Comparison of ENCODE assay signal across 11 cellular contexts in the genomic region with DNA sequence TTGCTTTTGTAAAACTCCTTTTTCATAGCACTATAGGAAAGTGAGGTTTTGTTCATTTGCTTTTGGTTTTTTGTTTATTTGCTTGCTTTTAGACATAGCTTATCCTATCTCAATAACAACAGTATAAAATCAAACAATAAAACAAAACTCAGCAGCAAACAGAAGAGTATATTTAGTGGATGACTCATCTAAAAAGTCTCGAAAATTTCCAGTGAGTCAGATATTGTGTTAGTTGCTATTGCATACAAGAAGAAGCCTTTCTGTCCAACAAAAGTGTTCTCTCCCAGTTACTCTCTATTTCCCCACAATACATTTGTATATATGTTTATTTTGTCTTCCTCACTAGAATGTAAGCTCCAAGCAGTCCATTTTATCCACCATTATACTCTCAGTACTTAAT. TPM values are rescaled to one million over a fixed set of nuclear protein-coding genes. Genes with fewer than 3 reads are reported as not detected.
DNase-seq lines count a peak whose midpoint lies in the region; ATAC-seq and TF ChIP-seq lines count a peak whose summit lies in the region.
"Had no signal": no experiment of that assay in that cellular context is flagged by ENCODE, and none has a peak within 500 bp of the region (broad histone marks: within the 10 kb centered on the region; RNA-seq: fewer than 3 reads in every experiment).

No MANE protein-coding gene starts in this region.

- H3K27me3 ChIP-seq in BJ (ENCODE audit: control insufficient read depth, insufficient read depth, low read length) = no peaks in the 10 kb centered on the region
- no peaks in the 10 kb centered on the region for H3K27me3 ChIP-seq in kidney epithelial cell (ENCODE audit: control insufficient read depth, insufficient read depth, low read length)
- H3K27me3 ChIP-seq: right atrium auricular region had no signal

- DNase-seq in BJ (ENCODE audit: low read depth) = peak; percentile 47
- DNase-seq in astrocyte of the spinal cord (ENCODE audit: low read depth, low spot score) = peak; percentile 74
- peak; percentile 4 for DNase-seq in kidney epithelial cell (ENCODE audit: low read depth)
- DNase-seq in inferior parietal cortex (ENCODE audit: extremely low spot score) = no peak
- no peak for DNase-seq in activated naive CD4-positive, alpha-beta T cell treated with anti-CD3 and anti-CD28 coated beads, Interleukin-2, amount 50 U/mL, for 16 hours
- no peak for DNase-seq in NOMO-1 (lab: John Stamatoyannopoulos, UW; ENCODE audit: unreplicated experiment in 2 of 2)
- DNase-seq: MM.1S had no signal

- TF ChIP-seq CTCF in BJ (IDR thresholded peaks at IDR 0.05; ENCODE audit: insufficient read depth, low read depth, low read length) = no peak
- no peak for TF ChIP-seq CTCF in astrocyte of the spinal cord (IDR thresholded peaks at IDR 0.05; ENCODE audit: low read depth, low read length)
- no peak for TF ChIP-seq CTCF in kidney epithelial cell (IDR thresholded peaks at IDR 0.05; ENCODE audit: insufficient read depth, low read length, poor library complexity, severe bottlenecking)

- ATAC-seq in HG02642 (IDR thresholded peaks at IDR 0.05; ENCODE audit: poor library complexity, unreplicated experiment) (peak; percentile 58), HG02571 (IDR thresholded peaks at IDR 0.05; ENCODE audit: unreplicated experiment) (no peak)
- ATAC-seq: activated T-helper 17 cell treated with anti-CD3 and anti-CD28 coated beads, Interleukin-2, amount 50 U/mL, for 72 hours had no signal

- in situ Hi-C loops in astrocyte of the spinal cord (cut with HindIII; ENCODE audit: low sequenced_read_pairs) = no loop called here

- no peaks in the 10 kb centered on the region for H3K36me3 ChIP-seq in BJ (ENCODE audit: control insufficient read depth, insufficient read depth, low read length)
- H3K36me3 ChIP-seq in kidney epithelial cell (ENCODE audit: control insufficient read depth, insufficient read depth, low read length) = no peaks in the 10 kb centered on the region
- H3K36me3 ChIP-seq: right atrium auricular region had no signal

- CTCF ChIA-PET in BJ (lab: Yijun Ruan, JAX) = interaction anchor here (0.5 kb wide), 1 partner anchor 91 kb away, joined by 3 read pairs; no protein-coding TSS in a partner anchor

- POLR2A ChIA-PET in BJ (lab: Charles Lee) = no interaction called here

- no peak overlapping the region for H3K4me3 ChIP-seq in BJ (ENCODE audit: low read depth, low read length)
- H3K4me3 ChIP-seq in astrocyte of the spinal cord (ENCODE audit: low read depth, low read length) = no peak overlapping the region
- H3K4me3 ChIP-seq in kidney epithelial cell (ENCODE audit: low read depth, low read length) = no peak overlapping the region
- H3K4me3 ChIP-seq: right atrium auricular region had no signal

RNA-seq across cellular contexts. Expression of gene NPNT, which starts 36.0 kb away (rescaled TPM):
- polyA plus RNA-seq in BJ (2011; rRNA removed) = not detected in 2 replicates
- not detected in 2 replicates for polyA minus RNA-seq in BJ (2011; rRNA and poly(A)+ RNA removed)
- total RNA-seq in kidney epithelial cell = 4.6 and 7.3 TPM in 2 replicates
- total RNA-seq: activated T-helper 17 cell treated with anti-CD3 and anti-CD28 coated beads, Interleukin-2, amount 50 U/mL, for 72 hours had no signal

Comparison
In these comparisons a context has a peak if more than half of its experiments do, and no peak if none do; other contexts are left out.
1. DNase-seq: peak in BJ (single experiment), astrocyte of the spinal cord (single experiment) and kidney epithelial cell (single experiment); none in inferior parietal cortex (single experiment), activated naive CD4-positive, alpha-beta T cell treated with anti-CD3 and anti-CD28 coated beads, Interleukin-2, amount 50 U/mL, for 16 hours (single experiment) and NOMO-1 (0 of 2).